Comparison of ENCODE assay signal across 13 cellular contexts in the genomic region with DNA sequence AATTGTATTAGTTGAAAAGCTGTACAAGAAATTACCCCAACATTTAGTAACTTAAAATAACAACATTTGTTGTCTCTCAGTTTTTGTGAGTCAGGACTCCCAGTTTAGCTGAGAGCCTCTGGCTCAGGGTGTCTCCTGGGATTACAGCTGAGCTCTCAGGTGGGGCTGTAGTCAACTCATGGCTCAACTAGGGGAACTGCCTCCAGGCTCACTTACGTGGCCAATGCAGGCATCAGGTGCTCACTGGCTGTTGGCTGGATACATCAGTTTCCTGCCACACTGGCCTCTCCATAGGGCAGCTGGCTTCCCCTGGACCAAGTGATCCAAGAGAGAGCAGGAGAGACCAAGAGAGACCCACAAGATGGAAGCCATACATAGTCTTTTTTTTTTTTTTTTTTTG. TPM values are rescaled to one million over a fixed set of nuclear protein-coding genes. Genes with fewer than 3 reads are reported as not detected.
DNase-seq lines count a peak whose midpoint lies in the region; ATAC-seq and TF ChIP-seq lines count a peak whose summit lies in the region.
"Had no signal": no experiment of that assay in that cellular context is flagged by ENCODE, and none has a peak within 500 bp of the region (broad histone marks: within the 10 kb centered on the region; RNA-seq: fewer than 3 reads in every experiment).

No MANE protein-coding gene starts in this region.

- no peak overlapping the region for H3K4me3 ChIP-seq in A673 (ENCODE audit: low read depth, low read length, poor library complexity, severe bottlenecking)
- H3K4me3 ChIP-seq: lower lobe of right lung had no signal

- H3K36me3 ChIP-seq in A673 (ENCODE audit: insufficient read depth, low read length, poor library complexity, severe bottlenecking) = no peaks in the 10 kb centered on the region
- H3K36me3 ChIP-seq: lower lobe of right lung had no signal

- POLR2A ChIA-PET in A673 (lab: Charles Lee; ENCODE audit: low non-redundant PET) = no interaction called here

- peaks cover 30% of the 10 kb centered on the region for H3K4me1 ChIP-seq in A673 (ENCODE audit: insufficient read depth, low read length, poor library complexity, severe bottlenecking)

- peak; percentile 40 for ATAC-seq in GM18511 (IDR thresholded peaks at IDR 0.05; ENCODE audit: unreplicated experiment)
- ATAC-seq in GM21737 (IDR thresholded peaks at IDR 0.05; ENCODE audit: unreplicated experiment) = peak; percentile 42
- ATAC-seq in HG03460 (IDR thresholded peaks at IDR 0.05; ENCODE audit: unreplicated experiment) = peak; percentile 40
- ATAC-seq in HG03469 (IDR thresholded peaks at IDR 0.05; ENCODE audit: unreplicated experiment) = no peak
- no peak for ATAC-seq in HG02970 (IDR thresholded peaks at IDR 0.05; ENCODE audit: low FRiP score, unreplicated experiment)
- ATAC-seq: lower lobe of right lung had no signal

- no peak for TF ChIP-seq CTCF in A673 (conservative IDR thresholded peaks at IDR 0.05; ENCODE audit: low read depth, low read length)

- no peaks in the 10 kb centered on the region for H3K9me3 ChIP-seq in A673 (ENCODE audit: low read depth, low read length, poor library complexity, severe bottlenecking)
- H3K9me3 ChIP-seq: lower lobe of right lung had no signal

- CTCF ChIA-PET in A673 (lab: Charles Lee) = no interaction called here

- no peaks in the 10 kb centered on the region for H3K27me3 ChIP-seq in A673 (replicated peaks; ENCODE audit: insufficient read depth, low read depth, low read length, poor library complexity)

- intact Hi-C loops in A673 (cut with micrococcal nuclease; ENCODE audit: unreplicated experiment) = no loop called here

- DNase-seq in kidney tubule cell (ENCODE audit: low spot score) (peak; percentile 24), A673 (ENCODE audit: low spot score) (no peak), amygdala (lab: John Stamatoyannopoulos, UW) (no peak)
- DNase-seq: activated CD4-positive, alpha-beta memory T cell treated with anti-CD3 and anti-CD28 coated beads for 36 hours; CD8-positive, alpha-beta memory T cell; KBM-7; lower lobe of right lung; NCI-H2029 treated with DMSO at 0.1 percent for 48 hours had no signal

- H3K27ac ChIP-seq in A673 (ENCODE audit: low read depth, low read length, poor library complexity, severe bottlenecking) = no peak overlapping the region
- H3K27ac ChIP-seq: lower lobe of right lung had no signal

- BruUV-seq in A673 (replicated peaks; lab: Mats Ljungman, UMichigan) = no TSS peak

RNA-seq across cellular contexts. Expression of a gene that starts 17.5 kb away (rescaled TPM):
- 84.8 and 85.8 TPM in 2 replicates for total RNA-seq in A673 (2021)

Comparison
In these comparisons a context has a peak if more than half of its experiments do, and no peak if none do; other contexts are left out.
1. ATAC-seq: peak in GM18511 (single experiment), GM21737 (single experiment) and HG03460 (single experiment); none in HG03469 (single experiment) and HG02970 (single experiment).